In the genomic region with DNA sequence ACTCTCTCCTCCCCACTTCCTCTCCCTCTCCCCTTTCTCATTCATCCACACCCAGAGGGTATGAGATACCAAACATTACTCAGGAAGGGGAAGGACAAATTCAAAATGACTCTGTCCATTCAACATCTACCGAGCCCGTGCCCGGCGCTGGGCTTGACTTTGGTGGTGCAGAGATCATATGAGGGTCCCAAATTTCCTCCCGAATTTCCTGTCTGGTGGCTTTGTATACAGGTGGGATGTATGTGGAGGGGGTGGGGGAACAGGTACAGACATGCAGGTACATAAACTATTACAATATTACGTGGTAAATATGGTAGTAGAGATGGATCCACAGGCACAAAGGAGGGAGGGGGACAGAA, we compare ENCODE assay signal across 16 cellular contexts. TPM values are rescaled to one million over a fixed set of nuclear protein-coding genes. Genes with fewer than 3 reads are reported as not detected.
A peak's percentile ranks its signal among the peaks of the same experiment; 100 is the strongest.
DNase-seq lines count a peak whose midpoint lies in the region; ATAC-seq and TF ChIP-seq lines count a peak whose summit lies in the region.
"Had no signal": no experiment of that assay in that cellular context is flagged by ENCODE, and none has a peak within 500 bp of the region (broad histone marks: within the 10 kb centered on the region; RNA-seq: fewer than 3 reads in every experiment).

No MANE protein-coding gene starts in this region.

- DNase-seq in endodermal cell (peak; percentile 57), trophoblast cell (no peak), MG63 (no peak), posterior cingulate gyrus (no peak), SKM-1 treated with dmso at 0.1 percent for 144 hours (lab: John Stamatoyannopoulos, UW; ENCODE audit: unreplicated experiment) (no peak)
- DNase-seq: AML-193; Caco-2; CD8-positive, alpha-beta memory T cell; GM23248 had no signal

- no peak overlapping the region for H3K27ac Mint-ChIP-seq in endodermal cell
- H3K27ac Mint-ChIP-seq: CD8-positive, alpha-beta memory T cell had no signal

- H2AK5ac ChIP-seq in trophoblast cell (ENCODE audit: low read length) = peak overlapping the region; percentile 60

- peaks cover 29% of the 10 kb centered on the region for H3K27me3 Mint-ChIP-seq in endodermal cell (ENCODE audit: insufficient read depth)

- H3K4ac ChIP-seq in trophoblast cell (ENCODE audit: low read depth, low read length) = no peak overlapping the region

- H3K14ac ChIP-seq in trophoblast cell (ENCODE audit: low read length) = peak overlapping the region; percentile 26

- no peak overlapping the region for H4K8ac ChIP-seq in trophoblast cell (ENCODE audit: low read depth, low read length)

- H3K4me2 ChIP-seq in trophoblast cell (ENCODE audit: low read length) = no peak overlapping the region
- H3K4me2 ChIP-seq: BLaER1 had no signal

- no peak overlapping the region for H2AFZ ChIP-seq in trophoblast cell (ENCODE audit: insufficient read depth, low read length, poor library complexity)
- H2AFZ ChIP-seq: GM23248 had no signal

- H3K27ac ChIP-seq in HUES48 (ENCODE audit: low read depth, low read length) = peak overlapping the region; percentile 90
- no peak overlapping the region for H3K27ac ChIP-seq in endodermal cell (ENCODE audit: low read depth, low read length)
- peak overlapping the region; percentile 97 for H3K27ac ChIP-seq in iPS-18a (ENCODE audit: low read length)
- H3K27ac ChIP-seq in trophoblast cell (ENCODE audit: low read depth, low read length) = no peak overlapping the region
- H3K27ac ChIP-seq: BLaER1, GM23248 had no signal

- H3K27me3 ChIP-seq in HUES48 (ENCODE audit: control insufficient read depth, insufficient read depth, low read length) (no peaks in the 10 kb centered on the region), endodermal cell (ENCODE audit: control insufficient read depth, insufficient read depth, low read length, poor library complexity, severe bottlenecking) (no peaks in the 10 kb centered on the region), iPS-18a (ENCODE audit: control insufficient read depth, insufficient read depth, low read length) (no peaks in the 10 kb centered on the region), trophoblast cell (ENCODE audit: insufficient read depth, low read length) (no peaks in the 10 kb centered on the region), MG63 (no peaks in the 10 kb centered on the region)
- H3K27me3 ChIP-seq: BLaER1 had no signal

- peak overlapping the region; percentile 90 for H2BK120ac ChIP-seq in trophoblast cell (ENCODE audit: insufficient read depth, low read length, poor library complexity)

- H2BK5ac ChIP-seq in trophoblast cell (ENCODE audit: low read depth, low read length, poor library complexity) = peak overlapping the region; percentile 59

- intact Hi-C loops in posterior cingulate gyrus (cut with DNase I) = no loop called here

- H3K4me3 Mint-ChIP-seq in endodermal cell = no peak overlapping the region
- H3K4me3 Mint-ChIP-seq: CD8-positive, alpha-beta memory T cell had no signal

- no peak for TF ChIP-seq CTCF in endodermal cell (conservative IDR thresholded peaks at IDR 0.05)

- H3K9ac ChIP-seq in HUES48 (ENCODE audit: low read depth, low read length) (peak overlapping the region; percentile 83), endodermal cell (ENCODE audit: extremely low read depth, low read length, poor library complexity, severe bottlenecking) (no peak overlapping the region), iPS-18a (ENCODE audit: low read length) (peak overlapping the region; percentile 60), trophoblast cell (ENCODE audit: low read length) (no peak overlapping the region)
- H3K9ac ChIP-seq: BLaER1, GM23248 had no signal

- H3K4me1 ChIP-seq in HUES48 (ENCODE audit: control insufficient read depth, insufficient read depth, low read length) (peaks cover 20% of the 10 kb centered on the region), endodermal cell (ENCODE audit: control insufficient read depth, insufficient read depth, low read length) (no peaks in the 10 kb centered on the region), iPS-18a (ENCODE audit: control insufficient read depth, low read depth, low read length) (peaks cover 15% of the 10 kb centered on the region), trophoblast cell (ENCODE audit: control insufficient read depth in 1 of 2, insufficient read depth in 2 of 2, low read length in 2 of 2) (peaks cover 26 to 27% of the 10 kb centered on the region in 2 experiments)
- H3K4me1 ChIP-seq: BLaER1, HAP-1 had no signal

- H3K36me3 Mint-ChIP-seq in endodermal cell (ENCODE audit: low read depth) = no peaks in the 10 kb centered on the region
- H3K36me3 Mint-ChIP-seq: CD8-positive, alpha-beta memory T cell had no signal

- peaks cover 26% of the 10 kb centered on the region for H3K4me1 Mint-ChIP-seq in endodermal cell
- H3K4me1 Mint-ChIP-seq: CD8-positive, alpha-beta memory T cell had no signal

- H3K79me1 ChIP-seq in trophoblast cell (ENCODE audit: low read length) = peaks cover 29% of the 10 kb centered on the region

- H4K91ac ChIP-seq in trophoblast cell (ENCODE audit: low read depth, low read length) = peak overlapping the region; percentile 73

- 82 to 93% methylated on average over 3 to 6 of the region's 6 CpGs for WGBS in endodermal cell (ENCODE audit: insufficient coverage in 1 of 2, insufficient read length in 1 of 2), 2 experiments
- WGBS in trophoblast cell (ENCODE audit: extremely low coverage, insufficient coverage, insufficient read length) = no CpG with 5 or more reads among the region's 6 CpGs

- no peak for ATAC-seq in GM21515 (IDR thresholded peaks at IDR 0.05; ENCODE audit: unreplicated experiment)
- ATAC-seq: GM12878 had no signal

- no peak overlapping the region for H3K23ac ChIP-seq in trophoblast cell (ENCODE audit: low read length)

- H3K9me3 ChIP-seq in HUES48 (ENCODE audit: control insufficient read depth, insufficient read depth, low read length) (no peaks in the 10 kb centered on the region), endodermal cell (ENCODE audit: control insufficient read depth, low read length) (no peaks in the 10 kb centered on the region), iPS-18a (ENCODE audit: control insufficient read depth, low read depth, low read length) (no peaks in the 10 kb centered on the region), trophoblast cell (ENCODE audit: insufficient read depth, low read depth, low read length) (no peaks in the 10 kb centered on the region), MG63 (no peaks in the 10 kb centered on the region)
- H3K9me3 ChIP-seq: BLaER1, Caco-2, HAP-1 had no signal

- H3K18ac ChIP-seq in trophoblast cell (ENCODE audit: low read length) = peak overlapping the region; percentile 23

- H3K36me3 ChIP-seq in HUES48 (ENCODE audit: control insufficient read depth, insufficient read depth, low read length) (no peaks in the 10 kb centered on the region), endodermal cell (ENCODE audit: control insufficient read depth, insufficient read depth, low read length) (no peaks in the 10 kb centered on the region), iPS-18a (ENCODE audit: control insufficient read depth, low read depth, low read length) (no peaks in the 10 kb centered on the region), trophoblast cell (ENCODE audit: control insufficient read depth in 1 of 2, insufficient read depth in 2 of 2, low read length in 2 of 2) (no peaks in the 10 kb centered on the region), MG63 (no peaks in the 10 kb centered on the region)
- H3K36me3 ChIP-seq: BLaER1, HAP-1 had no signal

- no peaks in the 10 kb centered on the region for H3K9me3 Mint-ChIP-seq in endodermal cell
- H3K9me3 Mint-ChIP-seq: CD8-positive, alpha-beta memory T cell had no signal

- H3K79me2 ChIP-seq in trophoblast cell (ENCODE audit: control insufficient read depth, insufficient read depth, low read length, poor library complexity) = peaks cover 2% of the 10 kb centered on the region

- no peak overlapping the region for H4K12ac ChIP-seq in trophoblast cell (ENCODE audit: low read depth, low read length)

- H2BK12ac ChIP-seq in trophoblast cell (ENCODE audit: low read length) = peak overlapping the region; percentile 86

- H3K4me3 ChIP-seq in HUES48 (ENCODE audit: low read depth, low read length) = peak overlapping the region; percentile 26
- H3K4me3 ChIP-seq in endodermal cell (ENCODE audit: low read length) = no peak overlapping the region
- H3K4me3 ChIP-seq in iPS-18a (ENCODE audit: low read length) = peak overlapping the region; percentile 19
- H3K4me3 ChIP-seq in trophoblast cell (ENCODE audit: low read depth, low read length) = no peak overlapping the region
- no peak overlapping the region for H3K4me3 ChIP-seq in MG63
- H3K4me3 ChIP-seq: BLaER1, GM12878, GM23248, HAP-1 had no signal

RNA-seq across cellular contexts. Expression of gene GABRP, which starts 21.8 kb away (rescaled TPM):
- 1 to 10 TPM; 1.1 to 1.9 TPM for total RNA-seq in endodermal cell
- polyA plus RNA-seq in endodermal cell (2013, experiment 1 of 2) = 2.5 TPM
- 0.70 TPM for polyA plus RNA-seq in endodermal cell (2013, experiment 2 of 2)
- polyA plus RNA-seq in trophoblast cell (2013) = 935 and 1,007 TPM in 2 replicates
- total RNA-seq in MG63 (2014; rRNA removed; shearing (Covaris generic); ENCODE audit: low replicate concordance) = not detected in 2 replicates
- total RNA-seq: CD8-positive, alpha-beta memory T cell; G401; GM12878; GM23248 had no signal
- polyA plus RNA-seq: CD8-positive, alpha-beta memory T cell; GM23248 had no signal

Comparison
In these comparisons a context has a peak if more than half of its experiments do, and no peak if none do; other contexts are left out.
1. H3K27ac ChIP-seq: peak in HUES48 (single experiment) and iPS-18a (single experiment); none in endodermal cell (single experiment) and trophoblast cell (single experiment).
2. H3K4me3 ChIP-seq: peak in HUES48 (single experiment) and iPS-18a (single experiment); none in endodermal cell (single experiment), trophoblast cell (single experiment) and MG63 (single experiment).
3. H3K9ac ChIP-seq: peak in HUES48 (single experiment) and iPS-18a (single experiment); none in endodermal cell (single experiment) and trophoblast cell (single experiment).